Comparison of ENCODE assay signal across 23 cellular contexts in genomic region chr5:13640270-13640669, GRCh38.
"Had no signal": no experiment of that assay in that cellular context is flagged by ENCODE, and none has a peak within 500 bp of the region (broad histone marks: within the 10 kb centered on the region; RNA-seq: fewer than 3 reads in every experiment).

No MANE protein-coding gene starts in this region.

- H3K27me3 ChIP-seq: heart right ventricle, neural progenitor cell, testis, uterus had no signal

- H3K9me3 Mint-ChIP-seq: neural progenitor cell had no signal

- H3K4me1 Mint-ChIP-seq: activated naive CD8-positive, alpha-beta T cell treated with anti-CD3 and anti-CD28 coated beads, Interleukin-2, amount 10 ng/mL, durations not matched to agents 7 days and 5 days; endodermal cell; naive thymus-derived CD4-positive, alpha-beta T cell; neural progenitor cell had no signal

- H3K27ac Mint-ChIP-seq: activated naive CD4-positive, alpha-beta T cell treated with anti-CD3 and anti-CD28 coated beads for 36 hours; activated naive CD8-positive, alpha-beta T cell treated with anti-CD3 and anti-CD28 coated beads, Interleukin-2, amount 10 ng/mL, durations not matched to agents 7 days and 5 days; endodermal cell; naive thymus-derived CD4-positive, alpha-beta T cell; neural progenitor cell had no signal

- H3K36me3 ChIP-seq: heart right ventricle, lower lobe of right lung, neural progenitor cell, uterus had no signal

- H3K4me3 ChIP-seq: coronary artery, heart right ventricle, lower lobe of right lung, neural progenitor cell, testis, uterus had no signal

- ATAC-seq: heart right ventricle; left cardiac atrium; lower lobe of right lung; naive thymus-derived CD4-positive, alpha-beta T cell had no signal

- H3K9me3 ChIP-seq: lower lobe of right lung, testis, uterus had no signal

- H3K27ac ChIP-seq: coronary artery, epithelial cell of prostate, heart right ventricle, lower lobe of right lung, neural progenitor cell, testis, uterus had no signal

- H3K4me3 Mint-ChIP-seq: activated naive CD4-positive, alpha-beta T cell treated with anti-CD3 and anti-CD28 coated beads for 36 hours; activated naive CD8-positive, alpha-beta T cell treated with anti-CD3 and anti-CD28 coated beads, Interleukin-2, amount 10 ng/mL, durations not matched to agents 7 days and 5 days; endodermal cell; naive thymus-derived CD4-positive, alpha-beta T cell; neural progenitor cell had no signal

- H3K9ac ChIP-seq: neural progenitor cell had no signal

- H3K4me1 ChIP-seq: heart right ventricle, lower lobe of right lung, neural progenitor cell, testis, uterus had no signal

- H3K27me3 Mint-ChIP-seq: activated naive CD8-positive, alpha-beta T cell treated with anti-CD3 and anti-CD28 coated beads, Interleukin-2, amount 10 ng/mL, durations not matched to agents 7 days and 5 days; naive thymus-derived CD4-positive, alpha-beta T cell had no signal

- DNase-seq: activated CD4-positive, alpha-beta T cell treated with anti-CD3 and anti-CD28 coated beads for 1 hour; activated CD8-positive, alpha-beta memory T cell treated with anti-CD3 and anti-CD28 coated beads, Interleukin-2, amount 50 U/mL, for 48 hours; activated naive CD4-positive, alpha-beta T cell treated with anti-CD3 and anti-CD28 coated beads for 36 hours; activated naive CD8-positive, alpha-beta T cell treated with anti-CD3 and anti-CD28 coated beads, Interleukin-2, amount 10 ng/mL, durations not matched to agents 7 days and 5 days; activated T-cell treated with anti-CD3 and anti-CD28 coated beads, Interleukin-2, amount 50 U/mL, for 48 hours; amniotic stem cell; cerebellar nuclear complex; endodermal cell; heart right ventricle; left cardiac atrium; lower lobe of right lung; naive thymus-derived CD4-positive, alpha-beta T cell; retina; stimulated activated CD4-positive, alpha-beta T cell treated with anti-CD3 and anti-CD28 coated beads, Interleukin-2, amount 100 ng/mL, for 48 hours; stimulated activated CD8-positive, alpha-beta memory T cell treated with anti-CD3 and anti-CD28 coated beads, Interleukin-4, amount 100 ng/mL, for 48 hours; stimulated activated naive CD4-positive, alpha-beta T cell; T-helper 9 cell; testis; trophoblast cell; uterus had no signal

- H3K36me3 Mint-ChIP-seq: activated naive CD8-positive, alpha-beta T cell treated with anti-CD3 and anti-CD28 coated beads, Interleukin-2, amount 10 ng/mL, durations not matched to agents 7 days and 5 days; naive thymus-derived CD4-positive, alpha-beta T cell; neural progenitor cell had no signal
